ENCODE assay signal across 9 cellular contexts in the genomic region with DNA sequence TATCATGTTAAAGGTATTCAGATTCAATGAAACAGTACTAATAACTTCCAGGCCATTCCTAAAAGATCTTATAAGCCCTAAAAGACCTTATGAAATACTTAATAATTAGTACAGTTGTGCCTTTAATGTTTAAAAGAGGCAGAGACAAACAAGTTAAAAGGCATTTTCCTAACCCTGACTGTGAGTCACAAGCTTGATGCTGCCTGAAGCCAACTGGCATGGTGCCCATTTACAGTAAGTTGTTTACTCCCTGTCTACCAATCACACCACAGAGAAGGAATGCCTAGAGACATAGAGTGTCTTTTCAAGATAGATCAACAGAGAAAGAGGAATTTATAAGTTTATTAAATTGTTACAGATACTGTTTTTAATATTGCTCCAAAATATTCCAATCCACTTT. TPM values are rescaled to one million over a fixed set of nuclear protein-coding genes. Genes with fewer than 3 reads are reported as not detected.
A peak's percentile ranks its signal among the peaks of the same experiment; 100 is the strongest.
DNase-seq lines count a peak whose midpoint lies in the region; ATAC-seq, FAIRE-seq and TF ChIP-seq lines count a peak whose summit lies in the region.
"Had no signal": no experiment of that assay in that cellular context is flagged by ENCODE, and none has a peak within 500 bp of the region (broad histone marks: within the 10 kb centered on the region; RNA-seq: fewer than 3 reads in every experiment).

No MANE protein-coding gene starts in this region.

- no peaks in the 10 kb centered on the region for H3K27me3 Mint-ChIP-seq in activated T-helper 2 cell treated with anti-CD3 and anti-CD28 coated beads, Interferon-gamma antibody, Interleukin-2, Interleukin-4, amounts not matched to agents 10 μg/mL and 5 μg/mL and 100 μg/mL, durations not matched to agents 14 hours and 24 hours and 36 hours (ENCODE audit: low read depth)

- TF ChIP-seq CTCF in VCaP (conservative IDR thresholded peaks at IDR 0.05), result no peak

- H3K36me3 Mint-ChIP-seq in activated T-helper 2 cell treated with anti-CD3 and anti-CD28 coated beads, Interferon-gamma antibody, Interleukin-2, Interleukin-4, amounts not matched to agents 10 μg/mL and 5 μg/mL and 100 μg/mL, durations not matched to agents 14 hours and 24 hours and 36 hours (ENCODE audit: low read depth), result peaks cover 16% of the 10 kb centered on the region

- H3K9me3 Mint-ChIP-seq in activated T-helper 2 cell treated with anti-CD3 and anti-CD28 coated beads, Interferon-gamma antibody, Interleukin-2, Interleukin-4, amounts not matched to agents 10 μg/mL and 5 μg/mL and 100 μg/mL, durations not matched to agents 14 hours and 24 hours and 36 hours, result no peaks in the 10 kb centered on the region

- DNase-seq in EH (ENCODE audit: low read depth), result peak; percentile 93
- DNase-seq in NCI-H1048 (lab: John Stamatoyannopoulos, UW), result peak; percentile 48
- peak; percentile 90 for DNase-seq in non-pigmented ciliary epithelial cell (ENCODE audit: low read depth)
- DNase-seq in activated T-helper 2 cell treated with anti-CD3 and anti-CD28 coated beads, Interferon-gamma antibody, Interleukin-2, Interleukin-4, amounts not matched to agents 10 μg/mL and 5 μg/mL and 100 μg/mL, durations not matched to agents 14 hours and 24 hours and 36 hours (ENCODE audit: low spot score), result no peak
- DNase-seq in HuH-7 (ENCODE audit: low spot score), result no peak

- peak; percentile 61 for FAIRE-seq in endometrium (lab: Jason Lieb, UNC)

- peaks cover 54% of the 10 kb centered on the region for H3K4me1 Mint-ChIP-seq in activated T-helper 2 cell treated with anti-CD3 and anti-CD28 coated beads, Interferon-gamma antibody, Interleukin-2, Interleukin-4, amounts not matched to agents 10 μg/mL and 5 μg/mL and 100 μg/mL, durations not matched to agents 14 hours and 24 hours and 36 hours (ENCODE audit: low read depth)

- ATAC-seq in HG02981 (IDR thresholded peaks at IDR 0.05; ENCODE audit: unreplicated experiment), result no peak

- 0 out of 2 replicates have a peak overlapping the region, but pooled peaks have one; percentile 20 for H3K27ac ChIP-seq in VCaP
- H3K27ac ChIP-seq: thoracic aorta had no signal

- no peak overlapping the region for H3K27ac Mint-ChIP-seq in activated T-helper 2 cell treated with anti-CD3 and anti-CD28 coated beads, Interferon-gamma antibody, Interleukin-2, Interleukin-4, amounts not matched to agents 10 μg/mL and 5 μg/mL and 100 μg/mL, durations not matched to agents 14 hours and 24 hours and 36 hours

- no peak overlapping the region for H3K4me3 Mint-ChIP-seq in activated T-helper 2 cell treated with anti-CD3 and anti-CD28 coated beads, Interferon-gamma antibody, Interleukin-2, Interleukin-4, amounts not matched to agents 10 μg/mL and 5 μg/mL and 100 μg/mL, durations not matched to agents 14 hours and 24 hours and 36 hours (ENCODE audit: low read depth)

- intact Hi-C loops in activated T-helper 2 cell treated with anti-CD3 and anti-CD28 coated beads, Interferon-gamma antibody, Interleukin-2, Interleukin-4, amounts not matched to agents 10 μg/mL and 5 μg/mL and 100 μg/mL, durations not matched to agents 14 hours and 24 hours and 36 hours (cut with micrococcal nuclease), result loop anchor here (2.0 kb wide), 3 partner anchors 31 to 255 kb away; no protein-coding TSS in a partner anchor

RNA-seq across cellular contexts. Expression of a gene that starts 47.8 kb away (rescaled TPM):
- 51.3 and 52.0 TPM in 2 replicates for total RNA-seq in activated T-helper 2 cell treated with anti-CD3 and anti-CD28 coated beads, Interferon-gamma antibody, Interleukin-2, Interleukin-4, amounts not matched to agents 10 μg/mL and 5 μg/mL and 100 μg/mL, durations not matched to agents 14 hours and 24 hours and 36 hours

Comparison
In these comparisons a context has a peak if more than half of its experiments do, and no peak if none do; other contexts are left out.
1. DNase-seq: peak in EH (single experiment), NCI-H1048 (single experiment) and non-pigmented ciliary epithelial cell (single experiment); none in activated T-helper 2 cell treated with anti-CD3 and anti-CD28 coated beads, Interferon-gamma antibody, Interleukin-2, Interleukin-4, amounts not matched to agents 10 μg/mL and 5 μg/mL and 100 μg/mL, durations not matched to agents 14 hours and 24 hours and 36 hours (single experiment) and HuH-7 (single experiment).